ENCODE assay signal across 8 cellular contexts in the genomic region with DNA sequence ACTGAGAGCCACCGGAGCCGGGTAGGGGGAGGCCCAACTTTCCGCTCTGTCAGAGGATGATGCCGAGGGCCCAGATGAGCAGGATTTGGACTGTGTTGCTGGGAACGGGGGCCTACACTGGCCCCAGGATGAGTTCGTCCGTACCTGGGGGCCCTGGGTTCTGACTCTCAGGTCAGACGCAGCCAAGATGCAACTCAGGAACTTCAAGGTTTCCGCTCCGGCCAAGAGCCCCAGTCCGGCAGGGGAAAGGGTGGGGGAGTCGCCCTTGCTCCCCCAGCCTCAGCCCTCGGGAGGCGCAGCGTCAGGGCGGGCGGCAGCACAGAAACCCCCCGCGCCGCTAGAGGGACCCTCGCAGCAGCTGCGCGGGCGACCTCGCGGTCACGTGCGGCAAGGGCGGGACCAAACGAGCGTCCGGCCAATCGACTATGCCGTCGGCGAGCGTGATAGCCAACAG. TPM values are rescaled to one million over a fixed set of nuclear protein-coding genes. Genes with fewer than 3 reads are reported as not detected.
A peak's percentile ranks its signal among the peaks of the same experiment; 100 is the strongest.
DNase-seq lines count a peak whose midpoint lies in the region; ATAC-seq and TF ChIP-seq lines count a peak whose summit lies in the region.

No MANE protein-coding gene starts in this region.

- CTCF ChIA-PET in AG04449 (lab: Yijun Ruan, JAX), result interaction anchor here (0.8 to 12.4 kb wide), 50 partner anchors 9 to 302 kb away, joined by 3 to 179 read pairs (median 6); a partner anchor contains a TSS

- peak; percentile 23 for DNase-seq in AG04449 (ENCODE audit: low read depth, low spot score)
- DNase-seq in NCI-H2171 (lab: John Stamatoyannopoulos, UW), result peak; percentile 93
- peak; percentile 77 to 80 for DNase-seq in activated CD4-positive, alpha-beta T cell treated with anti-CD3 and anti-CD28 coated beads, Interleukin-2, amount 50 U/mL, for 24 hours (ENCODE audit: low read depth in 1 of 2, low spot score in 1 of 2)
- DNase-seq in ecto neural progenitor cell (ENCODE audit: low spot score), result peak; percentile 96
- peak; percentile 94 for DNase-seq in lower lobe of right lung
- peak in 2 of 3 donors; percentile 74 to 79 for DNase-seq in stimulated activated CD4-positive, alpha-beta T cell treated with anti-CD3 and anti-CD28 coated beads, TNF-alpha, amount 100 ng/mL, for 48 hours (ENCODE audit: low read depth in 3 of 3)

- H3K9me3 ChIP-seq in lower lobe of right lung, result no peaks in the 10 kb centered on the region

- H3K27ac ChIP-seq in lower lobe of right lung, result peak overlapping the region; percentile 99

- POLR2A ChIA-PET in AG04449 (lab: Yijun Ruan, JAX), result interaction anchor here (0.8 to 1.5 kb wide), 5 partner anchors 13 to 137 kb away, joined by 3 to 13 read pairs (median 3); a partner anchor contains a TSS

- peaks cover 10% of the 10 kb centered on the region for H3K36me3 ChIP-seq in lower lobe of right lung

- peak overlapping the region; percentile 87 for H3K4me3 ChIP-seq in AG04449 (ENCODE audit: low read depth, low read length)
- peak overlapping the region; percentile 76 for H3K4me3 ChIP-seq in lower lobe of right lung

- H3K4me1 ChIP-seq in lower lobe of right lung, result peaks cover 19% of the 10 kb centered on the region

- no peaks in the 10 kb centered on the region for H3K27me3 ChIP-seq in lower lobe of right lung (ENCODE audit: low read depth)

- TF ChIP-seq CTCF in AG04449 (IDR thresholded peaks at IDR 0.05; ENCODE audit: insufficient read depth, low read length, missing control alignments) (peak; percentile 80), lower lobe of right lung (IDR thresholded peaks at IDR 0.05) (no peak)

- peak; percentile 60 for ATAC-seq in GM18858 (IDR thresholded peaks at IDR 0.05; ENCODE audit: unreplicated experiment)
- ATAC-seq in HG03066 (IDR thresholded peaks at IDR 0.05; ENCODE audit: low read depth, unreplicated experiment), result peak; percentile 64
- peak; percentile 89 to 95 for ATAC-seq in lower lobe of right lung

- intact Hi-C loops in lower lobe of right lung (cut with DNase I), result no loop called here

RNA-seq across cellular contexts. Expression of a gene that starts 0.2 kb away (rescaled TPM):
- total RNA-seq in lower lobe of right lung, result 74.1 TPM

RNA-seq across cellular contexts. Expression of a gene that starts 13.5 kb away (rescaled TPM):
- total RNA-seq in lower lobe of right lung, result 25.4 TPM

RNA-seq across cellular contexts. Expression of a gene that starts 16.9 kb away (rescaled TPM):
- total RNA-seq in lower lobe of right lung, result 8.6 TPM

RNA-seq across cellular contexts. Expression of a gene that starts 27.3 kb away (rescaled TPM):
- total RNA-seq in lower lobe of right lung, result 12.6 TPM

RNA-seq across cellular contexts. Expression of a gene that starts 41.8 kb away (rescaled TPM):
- not detected for total RNA-seq in lower lobe of right lung

Comparison
In these comparisons a context has a peak if more than half of its experiments do, and no peak if none do; other contexts are left out.
1. Peak in every context shown above with its lines: DNase-seq, ATAC-seq, H3K4me3 ChIP-seq and H3K27ac ChIP-seq.
2. DNase-seq: peak in every context shown above with its lines; median percentile 96 in ecto neural progenitor cell; 94 in lower lobe of right lung; 93 in NCI-H2171; 78 in activated CD4-positive, alpha-beta T cell treated with anti-CD3 and anti-CD28 coated beads, Interleukin-2, amount 50 U/mL, for 24 hours; 76 in stimulated activated CD4-positive, alpha-beta T cell treated with anti-CD3 and anti-CD28 coated beads, TNF-alpha, amount 100 ng/mL, for 48 hours; 23 in AG04449.